ENCODE assay signal across 1 cellular context in the genomic region with DNA sequence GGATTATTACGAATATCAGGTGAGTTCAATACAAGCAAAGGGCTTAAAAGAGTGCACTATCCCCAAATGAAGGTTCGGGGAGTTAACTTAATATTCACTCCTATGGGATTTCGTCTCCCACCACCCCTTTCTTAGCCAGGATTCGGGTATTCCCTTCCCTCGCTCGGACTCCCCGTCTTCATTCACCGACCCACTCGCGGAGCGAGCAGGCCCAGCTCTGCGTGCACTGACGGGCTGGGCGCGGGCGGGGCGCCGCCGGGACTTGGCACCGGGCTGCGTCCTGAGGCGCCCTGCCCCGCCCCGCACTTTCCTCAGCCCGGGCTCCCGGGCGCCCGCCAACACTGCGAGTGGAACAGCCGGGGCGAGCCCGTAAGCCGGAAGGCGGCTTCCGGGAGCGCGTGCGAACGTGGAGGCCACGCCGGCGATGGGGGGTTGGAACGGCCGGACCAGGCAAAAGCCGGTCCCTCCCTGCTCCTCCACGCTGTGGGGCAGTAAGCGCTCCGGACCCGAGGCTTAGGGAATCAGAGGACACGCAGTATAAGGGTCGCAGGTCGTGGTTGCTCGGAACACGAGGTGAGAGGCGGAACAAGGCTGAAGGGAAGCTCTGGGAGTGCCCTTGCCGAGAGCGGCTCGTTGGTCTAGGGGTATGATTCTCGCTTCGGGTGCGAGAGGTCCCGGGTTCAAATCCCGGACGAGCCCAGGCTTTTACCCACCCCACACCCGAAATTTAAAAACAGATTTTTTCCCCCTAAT.
TF ChIP-seq lines count a peak whose summit lies in the region.

No MANE protein-coding gene starts in this region.

TF ChIP-seq in K562, 482 proteins besides CTCF, POLR2A, EP300 and RAD21 (continued from another document and continues in another):
- TF ChIP-seq, protein P1, sequence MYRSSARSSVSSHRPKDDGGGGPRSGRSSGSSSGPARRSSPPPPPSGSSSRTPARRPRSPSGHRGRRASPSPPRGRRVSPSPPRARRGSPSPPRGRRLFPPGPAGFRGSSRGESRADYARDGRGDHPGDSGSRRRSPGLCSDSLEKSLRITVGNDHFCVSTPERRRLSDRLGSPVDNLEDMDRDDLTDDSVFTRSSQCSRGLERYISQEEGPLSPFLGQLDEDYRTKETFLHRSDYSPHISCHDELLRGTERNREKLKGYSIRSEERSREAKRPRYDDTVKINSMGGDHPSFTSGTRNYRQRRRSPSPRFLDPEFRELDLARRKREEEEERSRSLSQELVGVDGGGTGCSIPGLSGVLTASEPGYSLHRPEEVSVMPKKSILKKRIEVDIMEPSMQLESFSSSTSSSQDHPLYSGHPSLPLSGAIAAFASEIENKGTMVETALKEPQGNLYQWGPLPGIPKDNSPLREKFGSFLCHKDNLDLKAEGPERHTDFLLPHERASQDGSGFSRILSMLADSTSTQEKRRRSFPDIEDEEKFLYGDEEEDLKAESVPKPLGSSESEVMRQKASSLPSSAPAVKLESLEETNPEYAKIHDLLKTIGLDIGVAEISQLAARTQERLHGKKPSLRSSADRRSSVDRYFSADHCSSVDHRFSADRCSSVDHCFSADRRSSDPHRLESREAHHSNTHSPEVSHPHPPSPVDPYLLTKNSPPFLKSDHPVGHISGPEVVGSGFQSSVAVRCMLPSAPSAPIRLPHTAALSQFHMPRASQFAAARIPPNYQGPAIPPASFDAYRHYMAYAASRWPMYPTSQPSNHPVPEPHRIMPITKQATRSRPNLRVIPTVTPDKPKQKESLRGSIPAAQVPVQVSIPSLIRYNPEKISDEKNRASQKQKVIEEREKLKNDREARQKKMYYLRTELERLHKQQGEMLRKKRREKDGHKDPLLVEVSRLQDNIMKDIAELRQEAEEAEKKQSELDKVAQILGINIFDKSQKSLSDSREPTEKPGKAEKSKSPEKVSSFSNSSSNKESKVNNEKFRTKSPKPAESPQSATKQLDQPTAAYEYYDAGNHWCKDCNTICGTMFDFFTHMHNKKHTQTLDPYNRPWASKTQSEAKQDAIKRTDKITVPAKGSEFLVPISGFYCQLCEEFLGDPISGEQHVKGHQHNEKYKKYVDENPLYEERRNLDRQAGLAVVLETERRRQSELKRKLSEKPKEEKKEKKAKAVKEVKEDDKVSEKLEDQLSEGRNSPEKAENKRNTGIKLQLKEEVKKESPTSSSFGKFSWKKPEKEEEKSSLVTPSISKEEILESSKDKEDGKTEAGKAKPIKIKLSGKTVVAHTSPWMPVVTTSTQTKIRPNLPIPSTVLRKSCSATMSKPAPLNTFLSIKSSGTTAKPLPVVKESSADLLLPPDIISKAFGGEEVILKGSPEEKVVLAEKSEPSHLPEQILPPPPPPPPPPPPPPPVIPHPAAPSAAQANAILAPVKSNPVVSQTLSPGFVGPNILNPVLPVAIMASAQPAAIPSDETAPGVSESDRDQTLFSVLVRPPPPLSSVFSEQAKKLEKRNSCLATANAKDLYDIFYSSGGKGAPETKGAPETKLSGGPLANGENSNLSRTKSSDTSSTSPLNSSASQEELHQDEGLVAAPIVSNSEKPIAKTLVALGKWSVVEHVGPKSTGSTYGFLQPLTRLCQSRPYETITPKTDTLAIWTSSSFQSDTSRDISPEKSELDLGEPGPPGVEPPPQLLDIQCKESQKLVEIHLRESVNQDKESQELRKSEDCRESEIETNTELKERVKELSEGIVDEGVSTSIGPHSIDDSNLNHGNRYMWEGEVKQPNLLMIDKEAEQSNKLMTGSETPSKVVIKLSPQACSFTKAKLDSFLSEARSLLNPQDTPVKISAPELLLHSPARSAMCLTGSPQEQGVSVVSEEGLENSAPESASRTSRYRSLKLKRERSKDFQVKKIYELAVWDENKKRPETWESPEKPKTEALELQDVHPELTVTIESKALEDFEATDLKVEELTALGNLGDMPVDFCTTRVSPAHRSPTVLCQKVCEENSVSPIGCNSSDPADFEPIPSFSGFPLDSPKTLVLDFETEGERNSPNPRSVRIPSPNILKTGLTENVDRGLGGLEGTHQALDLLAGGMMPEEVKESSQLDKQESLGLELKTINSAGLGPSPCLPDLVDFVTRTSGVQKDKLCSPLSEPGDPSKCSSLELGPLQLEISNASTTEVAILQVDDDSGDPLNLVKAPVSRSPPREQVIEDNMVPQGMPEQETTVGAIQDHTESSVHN (IDR thresholded peaks at IDR 0.05; ENCODE audit: borderline replicate concordance in 1 of 2, low read depth in 1 of 2): no peak
- TF ChIP-seq ZNF41 (CRISPR knock-in tag; conservative IDR thresholded peaks at IDR 0.05) (0 out of 2 replicates have a peak, but pooled peaks have one; percentile 52), CREB3 (tag; conservative IDR thresholded peaks at IDR 0.05; ENCODE audit: low read depth) (peak; percentile 78; the same call in 1 of the 2 replicates), ZNF766 (CRISPR knock-in tag; conservative IDR thresholded peaks at IDR 0.05) (peak; percentile 55), BCLAF1 (IDR thresholded peaks at IDR 0.05; ENCODE audit: borderline replicate concordance in 1 of 2, control insufficient read depth in 1 of 2, low read depth in 2 of 2, low read length in 1 of 2) (peak in 1 of 2 experiments; percentile 38; a peak in 1 of 4 replicates), PRMT5 (CRISPR knock-in tag; IDR thresholded peaks at IDR 0.05) (no peak), YBX1 (IDR thresholded peaks at IDR 0.05) (no peak), ZNF140 (CRISPR knock-in tag; IDR thresholded peaks at IDR 0.05) (no peak), PHF8 (IDR thresholded peaks at IDR 0.05; ENCODE audit: borderline replicate concordance, low read length) (peak; percentile 90), RREB1 (CRISPR knock-in tag; IDR thresholded peaks at IDR 0.05) (peak; percentile 78; the same call in 1 of the 2 replicates), KLF10 (CRISPR knock-in tag; IDR thresholded peaks at IDR 0.05) (no peak), GABPB2 (CRISPR knock-in tag; conservative IDR thresholded peaks at IDR 0.05) (peak; percentile 64; the same call in 1 of the 2 replicates), ZNF24 (IDR thresholded peaks at IDR 0.05) (peak; percentile 86), SREBF1 (IDR thresholded peaks at IDR 0.05; ENCODE audit: borderline replicate concordance, low read depth, low read length) (peak; percentile 83; the same call in 1 of the 2 replicates), TEAD1 (CRISPR knock-in tag; IDR thresholded peaks at IDR 0.05) (peak; percentile 84 to 95), TFE3 (CRISPR knock-in tag; IDR thresholded peaks at IDR 0.05) (peak; percentile 26; the same call in 1 of the 2 replicates), SIN3A (IDR thresholded peaks at IDR 0.05; ENCODE audit: borderline replicate concordance in 2 of 2, control insufficient read depth in 1 of 2, low read depth in 2 of 2, low read length in 2 of 2) (peak in 1 of 2 experiments; percentile 36; a peak in 1 of 4 replicates), ZNF780A (CRISPR knock-in tag; IDR thresholded peaks at IDR 0.05) (no peak), ETV6 (IDR thresholded peaks at IDR 0.05; ENCODE audit: borderline replicate concordance in 1 of 2, low read depth in 2 of 2, low read length in 1 of 2) (peak in 1 of 2 experiments; percentile 34; a peak in 1 of 4 replicates), ETV6 (CRISPR knock-in tag; IDR thresholded peaks at IDR 0.05; ENCODE audit: borderline replicate concordance) (0 out of 2 replicates have a peak, but pooled peaks have one; percentile 15), GATAD2A (IDR thresholded peaks at IDR 0.05) (peak; percentile 60; the same call in 1 of the 2 replicates), NCOA1 (IDR thresholded peaks at IDR 0.05; ENCODE audit: low read depth) (peak; percentile 43), GATAD2B (IDR thresholded peaks at IDR 0.05; ENCODE audit: borderline replicate concordance) (peak; percentile 82), ZZZ3 (IDR thresholded peaks at IDR 0.05) (no peak), MIER1 (IDR thresholded peaks at IDR 0.05; ENCODE audit: low read depth) (0 out of 2 replicates have a peak, but pooled peaks have one; percentile 11), PYGO2 (tag; IDR thresholded peaks at IDR 0.05) (no peak), MEIS2 (IDR thresholded peaks at IDR 0.05; ENCODE audit: partially characterized antibody) (no peak), NFIX (CRISPR knock-in tag; IDR thresholded peaks at IDR 0.05; ENCODE audit: low read depth) (0 out of 2 replicates have a peak, but pooled peaks have one; percentile 23), HDAC2 (IDR thresholded peaks at IDR 0.05) (peak; percentile 60; the same call in 1 of the 2 replicates), HIVEP1 (CRISPR knock-in tag; IDR thresholded peaks at IDR 0.05) (peak; percentile 81), HNRNPH1 (optimal IDR thresholded peaks at IDR 0.05; ENCODE audit: low read depth, low read length) (no peak)
- TF ChIP-seq, protein P2, sequence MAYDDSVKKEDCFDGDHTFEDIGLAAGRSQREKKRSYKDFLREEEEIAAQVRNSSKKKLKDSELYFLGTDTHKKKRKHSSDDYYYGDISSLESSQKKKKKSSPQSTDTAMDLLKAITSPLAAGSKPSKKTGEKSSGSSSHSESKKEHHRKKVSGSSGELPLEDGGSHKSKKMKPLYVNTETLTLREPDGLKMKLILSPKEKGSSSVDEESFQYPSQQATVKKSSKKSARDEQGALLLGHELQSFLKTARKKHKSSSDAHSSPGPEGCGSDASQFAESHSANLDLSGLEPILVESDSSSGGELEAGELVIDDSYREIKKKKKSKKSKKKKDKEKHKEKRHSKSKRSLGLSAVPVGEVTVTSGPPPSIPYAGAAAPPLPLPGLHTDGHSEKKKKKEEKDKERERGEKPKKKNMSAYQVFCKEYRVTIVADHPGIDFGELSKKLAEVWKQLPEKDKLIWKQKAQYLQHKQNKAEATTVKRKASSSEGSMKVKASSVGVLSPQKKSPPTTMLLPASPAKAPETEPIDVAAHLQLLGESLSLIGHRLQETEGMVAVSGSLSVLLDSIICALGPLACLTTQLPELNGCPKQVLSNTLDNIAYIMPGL (CRISPR knock-in tag; IDR thresholded peaks at IDR 0.05): peak; percentile 100
